16 cellular contexts compared by ENCODE assay signal in the genomic region with DNA sequence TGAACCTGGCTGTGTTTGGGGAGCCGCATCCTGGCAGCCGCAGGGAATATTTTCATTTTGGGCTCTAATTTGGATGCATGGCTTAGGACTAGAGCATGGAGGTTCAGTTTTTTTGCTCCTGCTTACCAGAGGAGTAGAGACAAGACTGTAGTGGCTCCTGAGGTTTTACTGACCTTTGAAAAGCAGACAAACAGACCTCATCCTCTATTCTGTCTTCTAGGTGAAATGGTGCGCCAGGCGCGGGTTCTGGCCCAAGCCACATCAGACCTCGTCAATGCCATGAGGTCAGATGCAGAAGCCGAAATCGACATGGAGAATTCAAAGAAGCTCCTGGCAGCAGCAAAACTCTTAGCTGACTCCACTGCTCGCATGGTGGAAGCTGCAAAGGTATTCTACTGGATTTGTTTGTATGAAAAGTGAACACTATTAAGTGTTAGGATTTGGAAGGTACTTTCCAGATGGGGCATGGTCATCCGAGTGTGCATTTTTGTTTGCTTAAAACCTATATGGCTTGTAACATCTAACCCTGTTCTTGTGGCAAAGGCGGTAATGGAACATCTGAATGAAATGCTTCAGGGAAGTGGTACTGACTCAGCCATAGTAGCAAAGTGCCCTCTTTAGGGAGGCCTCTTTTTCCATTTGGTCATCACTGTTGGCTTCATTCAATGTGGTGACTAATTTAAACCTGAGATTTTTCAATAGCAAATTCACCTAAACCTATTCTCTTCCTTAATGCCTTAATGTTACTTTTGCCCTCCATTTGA.
DNase-seq lines count a peak whose midpoint lies in the region; ATAC-seq, FAIRE-seq and TF ChIP-seq lines count a peak whose summit lies in the region.
"Had no signal": no experiment of that assay in that cellular context is flagged by ENCODE, and none has a peak within 500 bp of the region (broad histone marks: within the 10 kb centered on the region; RNA-seq: fewer than 3 reads in every experiment).

No MANE protein-coding gene starts in this region.

- H3K9me3 ChIP-seq in testis, result no peaks in the 10 kb centered on the region
- H3K9me3 ChIP-seq: BLaER1 treated with 17β-estradiol and CSF1 and Interleukin-3, amounts not matched to agents 10 nM and 100 nM; left ventricle myocardium inferior; SJSA1 had no signal

- no peak overlapping the region for H3K4me3 Mint-ChIP-seq in activated T-helper 2 cell treated with anti-CD3 and anti-CD28 coated beads, Interferon-gamma antibody, Interleukin-2, Interleukin-4, amounts not matched to agents 10 μg/mL and 5 μg/mL and 100 μg/mL, durations not matched to agents 14 hours and 24 hours and 36 hours (ENCODE audit: low read depth)
- no peak overlapping the region for H3K4me3 Mint-ChIP-seq in Calu3 (ENCODE audit: low read depth, unreplicated experiment)

- no peak for TF ChIP-seq POLR2A in H54 (IDR thresholded peaks at IDR 0.05; ENCODE audit: low read depth, low read length)
- no peak for TF ChIP-seq POLR2A in testis (IDR thresholded peaks at IDR 0.05)

- H3K4me3 ChIP-seq in foreskin fibroblast (ENCODE audit: low read depth in 1 of 2, low read length in 2 of 2) (no peak overlapping the region), testis (no peak overlapping the region)
- H3K4me3 ChIP-seq: BLaER1 treated with 17β-estradiol and CSF1 and Interleukin-3, amounts not matched to agents 10 nM and 100 nM; cardiac muscle cell; left ventricle myocardium inferior; SJSA1 had no signal

- H3K27me3 ChIP-seq in testis, result no peaks in the 10 kb centered on the region
- H3K27me3 ChIP-seq: BLaER1 treated with 17β-estradiol and CSF1 and Interleukin-3, amounts not matched to agents 10 nM and 100 nM; cardiac muscle cell; SJSA1 had no signal

- no peak overlapping the region for H3K27ac ChIP-seq in testis
- H3K27ac ChIP-seq: BLaER1 treated with 17β-estradiol and CSF1 and Interleukin-3, amounts not matched to agents 10 nM and 100 nM; cardiac muscle cell; left ventricle myocardium inferior; SJSA1 had no signal

- H3K36me3 ChIP-seq in testis (ENCODE audit: low read depth, missing control alignments), result no peaks in the 10 kb centered on the region
- H3K36me3 ChIP-seq: cardiac muscle cell had no signal

- H3K4me1 ChIP-seq in testis, result no peaks in the 10 kb centered on the region
- H3K4me1 ChIP-seq: BLaER1 treated with 17β-estradiol and CSF1 and Interleukin-3, amounts not matched to agents 10 nM and 100 nM; left ventricle myocardium inferior had no signal

- DNase-seq in A172 (ENCODE audit: low spot score) (peak; percentile 3), H54 (ENCODE audit: insufficient read length, low spot score) (peak; percentile 7), foreskin fibroblast (peak; percentile 12 to 42), SKM-1 treated with dmso at 0.1 percent for 144 hours (lab: John Stamatoyannopoulos, UW; ENCODE audit: unreplicated experiment) (no peak), testis (no peak), Calu3 (no peak)
- no peak for DNase-seq in activated T-helper 2 cell treated with anti-CD3 and anti-CD28 coated beads, Interferon-gamma antibody, Interleukin-2, Interleukin-4, amounts not matched to agents 10 μg/mL and 5 μg/mL and 100 μg/mL, durations not matched to agents 14 hours and 24 hours and 36 hours (ENCODE audit: low spot score)
- DNase-seq: activated CD8-positive, alpha-beta memory T cell treated with anti-CD3 and anti-CD28 coated beads, Interleukin-2, amount 50 U/mL, for 48 hours; left ventricle myocardium inferior; stimulated activated naive CD4-positive, alpha-beta T cell had no signal

- H3K27ac Mint-ChIP-seq in activated T-helper 2 cell treated with anti-CD3 and anti-CD28 coated beads, Interferon-gamma antibody, Interleukin-2, Interleukin-4, amounts not matched to agents 10 μg/mL and 5 μg/mL and 100 μg/mL, durations not matched to agents 14 hours and 24 hours and 36 hours, result peak overlapping the region; percentile 63
- H3K27ac Mint-ChIP-seq in Calu3 (ENCODE audit: unreplicated experiment), result no peak overlapping the region

- WGBS in testis, 2 donors, result 93 to 98% methylated on average over 11 of the region's 11 CpGs

- no peaks in the 10 kb centered on the region for H3K27me3 Mint-ChIP-seq in activated T-helper 2 cell treated with anti-CD3 and anti-CD28 coated beads, Interferon-gamma antibody, Interleukin-2, Interleukin-4, amounts not matched to agents 10 μg/mL and 5 μg/mL and 100 μg/mL, durations not matched to agents 14 hours and 24 hours and 36 hours (ENCODE audit: low read depth)
- no peaks in the 10 kb centered on the region for H3K27me3 Mint-ChIP-seq in Calu3 (ENCODE audit: unreplicated experiment)

- peaks cover 12% of the 10 kb centered on the region for H3K4me1 Mint-ChIP-seq in activated T-helper 2 cell treated with anti-CD3 and anti-CD28 coated beads, Interferon-gamma antibody, Interleukin-2, Interleukin-4, amounts not matched to agents 10 μg/mL and 5 μg/mL and 100 μg/mL, durations not matched to agents 14 hours and 24 hours and 36 hours (ENCODE audit: low read depth)
- no peaks in the 10 kb centered on the region for H3K4me1 Mint-ChIP-seq in Calu3 (ENCODE audit: low read depth, unreplicated experiment)

- H3K9me3 Mint-ChIP-seq in activated T-helper 2 cell treated with anti-CD3 and anti-CD28 coated beads, Interferon-gamma antibody, Interleukin-2, Interleukin-4, amounts not matched to agents 10 μg/mL and 5 μg/mL and 100 μg/mL, durations not matched to agents 14 hours and 24 hours and 36 hours, result no peaks in the 10 kb centered on the region
- H3K9me3 Mint-ChIP-seq in Calu3 (ENCODE audit: low read depth, unreplicated experiment), result no peaks in the 10 kb centered on the region

- FAIRE-seq in H54 (lab: Jason Lieb, UNC), result no peak
- FAIRE-seq: endometrium, TTC549 had no signal

- no peaks in the 10 kb centered on the region for H3K36me3 Mint-ChIP-seq in activated T-helper 2 cell treated with anti-CD3 and anti-CD28 coated beads, Interferon-gamma antibody, Interleukin-2, Interleukin-4, amounts not matched to agents 10 μg/mL and 5 μg/mL and 100 μg/mL, durations not matched to agents 14 hours and 24 hours and 36 hours (ENCODE audit: low read depth)
- no peaks in the 10 kb centered on the region for H3K36me3 Mint-ChIP-seq in Calu3 (ENCODE audit: insufficient read depth, unreplicated experiment)

- TF ChIP-seq CTCF in foreskin fibroblast (IDR thresholded peaks at IDR 0.05; ENCODE audit: low read depth, low read length) (no peak), testis (IDR thresholded peaks at IDR 0.05) (no peak), Calu3 (IDR thresholded peaks at IDR 0.05; ENCODE audit: unreplicated experiment) (no peak)

- no peak for ATAC-seq in GM18867 (IDR thresholded peaks at IDR 0.05; ENCODE audit: unreplicated experiment)

- intact Hi-C loops in activated T-helper 2 cell treated with anti-CD3 and anti-CD28 coated beads, Interferon-gamma antibody, Interleukin-2, Interleukin-4, amounts not matched to agents 10 μg/mL and 5 μg/mL and 100 μg/mL, durations not matched to agents 14 hours and 24 hours and 36 hours (cut with micrococcal nuclease), result loop anchor here (5.0 to 10.0 kb wide), 2 partner anchors 57 to 595 kb away; no protein-coding TSS in a partner anchor
- intact Hi-C loops in testis (cut with DNase I; ENCODE audit: low total_unique reads) (no loop called here), Calu3 (cut with micrococcal nuclease; ENCODE audit: unreplicated experiment) (loop anchor here (10.0 kb wide), 1 partner anchor 57 kb away; no protein-coding TSS in a partner anchor)

- CTCF ChIA-PET in Calu3 (lab: Charles Lee), result no interaction called here

- no TSS peak for BruUV-seq in Calu3 (replicated peaks; lab: Mats Ljungman, UMichigan)

Comparison
In these comparisons a context has a peak if more than half of its experiments do, and no peak if none do; other contexts are left out.
1. DNase-seq: peak in A172 (single experiment), H54 (single experiment) and foreskin fibroblast (2 of 2); none in activated T-helper 2 cell treated with anti-CD3 and anti-CD28 coated beads, Interferon-gamma antibody, Interleukin-2, Interleukin-4, amounts not matched to agents 10 μg/mL and 5 μg/mL and 100 μg/mL, durations not matched to agents 14 hours and 24 hours and 36 hours (single experiment), SKM-1 treated with dmso at 0.1 percent for 144 hours (single experiment), testis (single experiment) and Calu3 (single experiment).